ENCODE assay signal across 1 cellular context in genomic region chr5:155996123-155996522, GRCh38.
TF ChIP-seq lines count a peak whose summit lies in the region.

No MANE protein-coding gene starts in this region.

TF ChIP-seq in GM23338, 12 proteins besides CTCF, POLR2A, EP300 and RAD21 (continued from another document):
- TF ChIP-seq REST (IDR thresholded peaks at IDR 0.05; ENCODE audit: unreplicated experiment): no peak
- no peak for TF ChIP-seq ETS1 (IDR thresholded peaks at IDR 0.05)
- no peak for TF ChIP-seq ZNF114 (CRISPR knock-in tag; IDR thresholded peaks at IDR 0.05)
- TF ChIP-seq JUNB (IDR thresholded peaks at IDR 0.05; ENCODE audit: unreplicated experiment): no peak
- no peak for TF ChIP-seq ZNF331 (CRISPR knock-in tag; IDR thresholded peaks at IDR 0.05; ENCODE audit: low read depth)
- no peak for TF ChIP-seq STAT1 (IDR thresholded peaks at IDR 0.05; ENCODE audit: unreplicated experiment)
- no peak for TF ChIP-seq ZNF462 (CRISPR knock-in tag; IDR thresholded peaks at IDR 0.05)
- TF ChIP-seq EZH2phosphoT487 (IDR thresholded peaks at IDR 0.05; ENCODE audit: unreplicated experiment): no peak
- TF ChIP-seq EZH2 (IDR thresholded peaks at IDR 0.05; ENCODE audit: low read depth, unreplicated experiment): no peak
- TF ChIP-seq CREB1 (CRISPR knock-in tag; IDR thresholded peaks at IDR 0.05; ENCODE audit: low read depth): no peak
